ENCODE assay signal across 8 cellular contexts in the genomic region with DNA sequence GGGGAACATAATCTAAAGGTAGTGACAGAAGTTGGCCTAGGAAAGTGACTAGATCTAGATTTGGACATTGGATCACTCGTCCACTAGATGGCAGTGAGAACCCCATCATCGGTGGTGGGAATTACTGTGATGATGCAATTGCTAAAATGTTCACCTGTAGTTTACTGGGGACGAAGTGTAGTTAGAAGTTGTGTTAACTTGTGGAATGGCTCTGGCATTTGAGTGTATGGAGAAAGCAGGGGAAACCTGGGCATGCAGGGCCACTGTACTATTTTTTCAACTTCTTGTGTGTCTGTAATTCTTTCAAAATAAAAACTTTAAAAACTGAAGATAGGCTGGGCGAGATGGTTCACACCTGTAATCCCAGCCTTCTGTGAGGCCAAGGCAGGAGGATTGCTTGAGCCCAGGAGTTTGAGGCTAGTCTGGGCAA.
DNase-seq lines count a peak whose midpoint lies in the region; ATAC-seq and TF ChIP-seq lines count a peak whose summit lies in the region.

No MANE protein-coding gene starts in this region.

- H3K9ac ChIP-seq in fibroblast of lung (ENCODE audit: insufficient read depth, low read length) (no peak overlapping the region), neuronal stem cell (ENCODE audit: low read depth, low read length, poor library complexity) (no peak overlapping the region)

- intact Hi-C loops in OCI-LY7 (cut with micrococcal nuclease; ENCODE audit: unreplicated experiment): loop anchor here (1.0 to 10.0 kb wide), 4 partner anchors 104 to 637 kb away; a partner anchor contains a TSS
- intact Hi-C loops in tibial artery (cut with DNase I; ENCODE audit: low total_unique reads): loop anchor here (2.0 kb wide), 1 partner anchor 105 kb away; no protein-coding TSS in a partner anchor

- peak; percentile 58 for ATAC-seq in GM19467 (IDR thresholded peaks at IDR 0.05; ENCODE audit: unreplicated experiment)

- no peak overlapping the region for H2BK12ac ChIP-seq in neuronal stem cell (ENCODE audit: low read length)

- DNase-seq in CD8-positive, alpha-beta memory T cell: peak; percentile 40 to 77 (median 60)
- DNase-seq in HK-2 (ENCODE audit: unreplicated experiment) (peak; percentile 29), OCI-LY7 (ENCODE audit: low spot score) (peak; percentile 82), fibroblast of lung (ENCODE audit: low read depth in 2 of 2) (peak; percentile 48 to 68), neuronal stem cell (ENCODE audit: low spot score) (peak; percentile 46), tibial artery (peak in 1 of 2 donors; percentile 31)
- peak; percentile 50 for DNase-seq in activated T-cell treated with anti-CD3 and anti-CD28 coated beads, Interleukin-2, amount 50 U/mL, for 1 hour

- H3K79me1 ChIP-seq in neuronal stem cell (ENCODE audit: low read depth, low read length): no peaks in the 10 kb centered on the region

- peaks cover 0 to 1% of the 10 kb centered on the region in 2 donors for H3K27me3 Mint-ChIP-seq in CD8-positive, alpha-beta memory T cell

- no peaks in the 10 kb centered on the region for H3K9me2 ChIP-seq in OCI-LY7 (ENCODE audit: insufficient read depth, low read length)

- no peaks in the 10 kb centered on the region for H3K36me3 Mint-ChIP-seq in CD8-positive, alpha-beta memory T cell

- H3K23ac ChIP-seq in neuronal stem cell (ENCODE audit: low read depth, low read length, poor library complexity): no peak overlapping the region

- TF ChIP-seq CTCF in OCI-LY7 (conservative IDR thresholded peaks at IDR 0.05; ENCODE audit: low read length): peak; percentile 95
- peak; percentile 74 to 81 for TF ChIP-seq CTCF in fibroblast of lung (conservative IDR thresholded peaks at IDR 0.05 in 1 of 2, IDR thresholded peaks at IDR 0.05 in 1 of 2; ENCODE audit: low read depth in 1 of 2, low read length in 2 of 2)
- peak; percentile 71 to 76 for TF ChIP-seq CTCF in tibial artery (IDR thresholded peaks at IDR 0.05)

- no peaks in the 10 kb centered on the region for H3K4me1 ChIP-seq in CD8-positive, alpha-beta memory T cell (ENCODE audit: insufficient read depth, low read length)
- H3K4me1 ChIP-seq in OCI-LY7 (ENCODE audit: insufficient read depth, low read length, poor library complexity, severe bottlenecking): peaks cover 15% of the 10 kb centered on the region
- H3K4me1 ChIP-seq in fibroblast of lung (ENCODE audit: control insufficient read depth, extremely low read depth, insufficient read depth, low read length): no peaks in the 10 kb centered on the region
- H3K4me1 ChIP-seq in neuronal stem cell (ENCODE audit: control insufficient read depth in 2 of 2, insufficient read depth in 1 of 2, low read depth in 1 of 2, low read length in 2 of 2): peaks cover 2 to 3% of the 10 kb centered on the region in 2 donors
- no peaks in the 10 kb centered on the region for H3K4me1 ChIP-seq in tibial artery

- no peaks in the 10 kb centered on the region for H3K9me3 Mint-ChIP-seq in CD8-positive, alpha-beta memory T cell

- no peak overlapping the region for H3K18ac ChIP-seq in neuronal stem cell (ENCODE audit: low read length)

- H3K27ac ChIP-seq in CD8-positive, alpha-beta memory T cell (ENCODE audit: low read depth, low read length): no peak overlapping the region
- H3K27ac ChIP-seq in OCI-LY7 (ENCODE audit: low read depth, low read length, poor library complexity, severe bottlenecking) (no peak overlapping the region), fibroblast of lung (ENCODE audit: insufficient read depth, low read length) (no peak overlapping the region), neuronal stem cell (replicated peaks; ENCODE audit: low read length) (no peak overlapping the region), tibial artery (no peak overlapping the region)

- CTCF ChIA-PET in CD8-positive, alpha-beta memory T cell (lab: Charles Lee): interaction anchor here (0.8 to 10.2 kb wide), 11 partner anchors 9 to 133 kb away, joined by 3 to 179 read pairs (median 4); a partner anchor contains a TSS
- CTCF ChIA-PET in OCI-LY7 (lab: Charles Lee; ENCODE audit: unreplicated experiment): interaction anchor here (0.9 kb wide), 1 partner anchor 11 kb away, joined by 3 read pairs; no protein-coding TSS in a partner anchor

- no peak overlapping the region for H4K91ac ChIP-seq in neuronal stem cell (ENCODE audit: low read depth, low read length, poor library complexity)

- no peak overlapping the region for H4K8ac ChIP-seq in neuronal stem cell (ENCODE audit: low read depth, low read length)

- H3K27ac Mint-ChIP-seq in CD8-positive, alpha-beta memory T cell: no peak overlapping the region

- H3K4me2 ChIP-seq in OCI-LY7 (ENCODE audit: low read length): no peak overlapping the region
- no peak overlapping the region for H3K4me2 ChIP-seq in fibroblast of lung (ENCODE audit: extremely low read depth, insufficient read depth, low read length)
- H3K4me2 ChIP-seq in neuronal stem cell (ENCODE audit: insufficient read depth, low read length, poor library complexity, severe bottlenecking): no peak overlapping the region

- no peaks in the 10 kb centered on the region for H4K20me1 ChIP-seq in OCI-LY7 (ENCODE audit: insufficient read depth, low read length)
- no peaks in the 10 kb centered on the region for H4K20me1 ChIP-seq in fibroblast of lung (ENCODE audit: control insufficient read depth, extremely low read depth, insufficient read depth, low read length)

- H3K79me2 ChIP-seq in OCI-LY7 (ENCODE audit: insufficient read depth, low read depth, low read length) (no peaks in the 10 kb centered on the region), fibroblast of lung (ENCODE audit: control insufficient read depth, insufficient read depth, low read length) (no peaks in the 10 kb centered on the region)

- H3K4me3 ChIP-seq in CD8-positive, alpha-beta memory T cell (ENCODE audit: low read length): no peak overlapping the region
- H3K4me3 ChIP-seq in OCI-LY7 (ENCODE audit: low read depth, low read length, poor library complexity, severe bottlenecking) (no peak overlapping the region), fibroblast of lung (replicated peaks in 1 of 4; ENCODE audit: control extremely low read depth in 1 of 4, insufficient read depth in 1 of 4, low read depth in 3 of 4, low read length in 4 of 4) (no peak overlapping the region), neuronal stem cell (ENCODE audit: low read length in 2 of 2) (no peak overlapping the region), tibial artery (no peak overlapping the region)

- no peak overlapping the region for H2BK15ac ChIP-seq in neuronal stem cell (ENCODE audit: low read length)

- H2AFZ ChIP-seq in OCI-LY7 (ENCODE audit: low read length) (no peak overlapping the region), fibroblast of lung (ENCODE audit: low read length) (no peak overlapping the region), neuronal stem cell (ENCODE audit: low read length) (peak overlapping the region; percentile 12)

- WGBS in neuronal stem cell (ENCODE audit: extremely low coverage in 2 of 2, insufficient read length in 2 of 2, insufficient replicate concordance in 1 of 2), 2 donors: no CpG with 5 or more reads among the region's 4 CpGs

- no peaks in the 10 kb centered on the region for H3K9me3 ChIP-seq in CD8-positive, alpha-beta memory T cell (ENCODE audit: low read length)
- H3K9me3 ChIP-seq in OCI-LY7 (ENCODE audit: low read length) (no peaks in the 10 kb centered on the region), fibroblast of lung (ENCODE audit: control insufficient read depth, insufficient read depth, low read depth, low read length) (no peaks in the 10 kb centered on the region), neuronal stem cell (replicated peaks in 1 of 2; ENCODE audit: control insufficient read depth in 2 of 2, insufficient read depth in 1 of 2, low read depth in 1 of 2, low read length in 2 of 2) (no peaks in the 10 kb centered on the region), tibial artery (no peaks in the 10 kb centered on the region)

- H3K4me1 Mint-ChIP-seq in CD8-positive, alpha-beta memory T cell: peaks cover 3 to 5% (median 4%) of the 10 kb centered on the region in 3 donors

- H3K4ac ChIP-seq in neuronal stem cell (ENCODE audit: low read length): no peak overlapping the region

- no peak overlapping the region for H3K14ac ChIP-seq in neuronal stem cell (ENCODE audit: low read length)

- H3K36me3 ChIP-seq in CD8-positive, alpha-beta memory T cell (ENCODE audit: insufficient read depth, low read length): no peaks in the 10 kb centered on the region
- H3K36me3 ChIP-seq in OCI-LY7 (ENCODE audit: insufficient read depth, low read length) (no peaks in the 10 kb centered on the region), fibroblast of lung (ENCODE audit: control insufficient read depth, insufficient read depth, low read length) (no peaks in the 10 kb centered on the region), neuronal stem cell (replicated peaks in 1 of 2; ENCODE audit: control insufficient read depth in 2 of 2, insufficient read depth in 2 of 2, low read length in 2 of 2) (no peaks in the 10 kb centered on the region), tibial artery (no peaks in the 10 kb centered on the region)

- H2BK120ac ChIP-seq in neuronal stem cell (ENCODE audit: low read depth, low read length): no peak overlapping the region

- H2AK5ac ChIP-seq in neuronal stem cell (ENCODE audit: low read depth, low read length): no peak overlapping the region

- POLR2A ChIA-PET in CD8-positive, alpha-beta memory T cell (lab: Charles Lee): interaction anchor here (2.3 kb wide), 1 partner anchor 101 kb away, joined by 6 read pairs; a partner anchor contains a TSS
- POLR2A ChIA-PET in OCI-LY7 (lab: Charles Lee): interaction anchor here (0.8 to 1.7 kb wide), 4 partner anchors 102 to 155 kb away, joined by 3 to 11 read pairs (median 6); no protein-coding TSS in a partner anchor

- no peaks in the 10 kb centered on the region for H3K27me3 ChIP-seq in CD8-positive, alpha-beta memory T cell (ENCODE audit: insufficient read depth, low read length, poor library complexity, severe bottlenecking)
- no peaks in the 10 kb centered on the region for H3K27me3 ChIP-seq in fibroblast of lung (ENCODE audit: control insufficient read depth, insufficient read depth, low read length)
- peaks cover 0 to 2% (median 0%) of the 10 kb centered on the region in 3 experiments for H3K27me3 ChIP-seq in neuronal stem cell (ENCODE audit: control insufficient read depth in 3 of 3, insufficient read depth in 3 of 3, low read depth in 1 of 3, low read length in 3 of 3)
- no peaks in the 10 kb centered on the region for H3K27me3 ChIP-seq in tibial artery

- no peak overlapping the region for H2BK5ac ChIP-seq in neuronal stem cell (ENCODE audit: low read length)

- BruUV-seq in OCI-LY7 (replicated peaks; lab: Mats Ljungman, UMichigan): no TSS peak

- H3K4me3 Mint-ChIP-seq in CD8-positive, alpha-beta memory T cell: no peak overlapping the region
